Comparison of ENCODE assay signal across 20 cellular contexts in the genomic region with DNA sequence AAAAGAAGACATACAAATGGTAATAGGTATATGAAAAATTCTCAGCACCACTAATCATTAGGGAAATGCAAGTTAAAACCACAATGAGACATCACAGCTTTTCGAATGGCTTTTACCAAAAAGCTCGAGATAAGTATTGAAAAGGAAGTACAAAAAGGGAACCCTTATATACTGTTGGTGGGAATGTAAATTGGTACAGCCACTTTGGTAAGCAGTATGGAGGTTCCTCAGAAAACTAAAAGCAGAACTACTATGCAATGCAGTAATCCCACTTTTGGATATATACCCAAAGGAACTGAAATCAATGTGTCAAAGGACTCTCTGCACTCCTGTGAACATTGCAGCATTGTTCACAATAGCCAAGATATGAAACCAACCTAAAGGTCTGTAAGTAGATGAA.
DNase-seq lines count a peak whose midpoint lies in the region; ATAC-seq, FAIRE-seq and TF ChIP-seq lines count a peak whose summit lies in the region.
"Had no signal": no experiment of that assay in that cellular context is flagged by ENCODE, and none has a peak within 500 bp of the region (broad histone marks: within the 10 kb centered on the region; RNA-seq: fewer than 3 reads in every experiment).

No MANE protein-coding gene starts in this region.

- H3K4me1 ChIP-seq in right lobe of liver (no peaks in the 10 kb centered on the region), HepG2 (ENCODE audit: insufficient read depth, low read length) (peaks cover 16% of the 10 kb centered on the region), GM12878 (ENCODE audit: control insufficient read depth, insufficient read depth, low read length) (peaks cover 5% of the 10 kb centered on the region), stomach (no peaks in the 10 kb centered on the region)
- H3K4me1 ChIP-seq: testis had no signal

- TF ChIP-seq RAD21 in HepG2 (CRISPR knock-in tag; IDR thresholded peaks at IDR 0.05) (no peak), GM12878 (IDR thresholded peaks at IDR 0.05; ENCODE audit: insufficient read depth, low read depth, low read length) (no peak)

- no peak overlapping the region for H3K4me2 ChIP-seq in HepG2 (ENCODE audit: low read depth, low read length)
- H3K4me2 ChIP-seq in GM12878 (ENCODE audit: control insufficient read depth, insufficient read depth) = 0 out of 2 replicates have a peak overlapping the region, but pooled peaks have one; percentile 17
- H3K4me2 ChIP-seq: hepatocyte had no signal

- H4K20me1 ChIP-seq in HepG2 (ENCODE audit: insufficient read depth, low read length) (no peaks in the 10 kb centered on the region), GM12878 (ENCODE audit: control insufficient read depth, insufficient read depth) (no peaks in the 10 kb centered on the region)

- ATAC-seq in right lobe of liver = peak in 3 of 4 donors; percentile 34 to 56 (median 42)
- no peak for ATAC-seq in HepG2
- ATAC-seq in GM12878 = peak; percentile 45

- no peaks in the 10 kb centered on the region for H3K79me2 ChIP-seq in HepG2 (ENCODE audit: insufficient read depth, low read length)
- no peaks in the 10 kb centered on the region for H3K79me2 ChIP-seq in GM12878 (ENCODE audit: control insufficient read depth, insufficient read depth, low read length)
- H3K79me2 ChIP-seq: hepatocyte had no signal

- TF ChIP-seq POLR2A in right lobe of liver (IDR thresholded peaks at IDR 0.05) (no peak), HepG2 (IDR thresholded peaks at IDR 0.05; ENCODE audit: insufficient read depth in 1 of 2, low read depth in 2 of 2, low read length in 2 of 2) (no peak), GM12878 (IDR thresholded peaks at IDR 0.05; ENCODE audit: low read depth, low read length) (no peak), stomach (IDR thresholded peaks at IDR 0.05) (no peak)

- SMC1A ChIA-PET in GM12878 (lab: Charles Lee; ENCODE audit: uncharacterized antibody, unreplicated experiment) = interaction anchor here (0.7 to 0.9 kb wide), 2 partner anchors 21 to 269 kb away, joined by 3 read pairs; no protein-coding TSS in a partner anchor

- intact Hi-C loops in right lobe of liver (cut with DNase I) = no loop called here
- intact Hi-C loops in HepG2 (cut with micrococcal nuclease; ENCODE audit: unreplicated experiment) = no loop called here
- intact Hi-C loops in GM12878 (cut with micrococcal nuclease; ENCODE audit: unreplicated experiment) = no loop called here
- intact Hi-C loops in stomach (cut with DNase I; ENCODE audit: low total_unique reads) = no loop called here

- BruUV-seq in HepG2 (replicated peaks; lab: Mats Ljungman, UMichigan) (no TSS peak), GM12878 (replicated peaks; lab: Mats Ljungman, UMichigan) (no TSS peak)

- CTCF ChIA-PET in HepG2 (lab: Yijun Ruan, JAX; ENCODE audit: low intra/inter-chr PET ratio, low total read pairs) = no interaction called here
- CTCF ChIA-PET in GM12878 (lab: Yijun Ruan, JAX) = interaction anchor here (0.8 to 1.1 kb wide), 2 partner anchors 231 to 504 kb away, joined by 3 read pairs; no protein-coding TSS in a partner anchor

- H3K4me3 ChIP-seq in right lobe of liver = no peak overlapping the region
- H3K4me3 ChIP-seq in HepG2 (replicated peaks in 1 of 3; ENCODE audit: insufficient read depth in 1 of 3, low read depth in 2 of 3, low read length in 3 of 3) = no peak overlapping the region
- no peak overlapping the region for H3K4me3 ChIP-seq in GM12878
- no peak overlapping the region for H3K4me3 ChIP-seq in stomach
- H3K4me3 ChIP-seq: hepatocyte, testis had no signal

- TF ChIP-seq EP300 in HepG2 (IDR thresholded peaks at IDR 0.05; ENCODE audit: low read depth in 2 of 2, low read length in 2 of 2) (no peak), HepG2 (CRISPR knock-in tag; IDR thresholded peaks at IDR 0.05; ENCODE audit: borderline replicate concordance) (no peak), GM12878 (IDR thresholded peaks at IDR 0.05; ENCODE audit: borderline replicate concordance in 1 of 2, control insufficient read depth in 1 of 2, low read depth in 2 of 2, low read length in 2 of 2) (no peak), stomach (IDR thresholded peaks at IDR 0.05) (no peak)

- TF ChIP-seq CTCF in right lobe of liver (IDR thresholded peaks at IDR 0.05) = no peak
- TF ChIP-seq CTCF in HepG2 (CRISPR knock-in tag; IDR thresholded peaks at IDR 0.05) = no peak
- no peak for TF ChIP-seq CTCF in GM12878 (IDR thresholded peaks at IDR 0.05 in 2 of 3, conservative IDR thresholded peaks at IDR 0.05 in 1 of 3; ENCODE audit: control insufficient read depth in 2 of 3, extremely low read depth in 1 of 3, insufficient read depth in 1 of 3, low read depth in 3 of 3, low read length in 3 of 3)
- no peak for TF ChIP-seq CTCF in stomach (IDR thresholded peaks at IDR 0.05)

- DNase-seq in right lobe of liver (no peak), HepG2 (ENCODE audit: low spot score) (no peak), NOMO-1 treated with dmso at 0.1 percent for 144 hours (lab: John Stamatoyannopoulos, UW; ENCODE audit: unreplicated experiment) (peak; percentile 79), GM12878 (ENCODE audit: low read depth, low spot score) (peak; percentile 44), stomach (no peak), D341Med (ENCODE audit: low spot score) (no peak), HuH-7.5 (ENCODE audit: low spot score) (no peak)
- no peak for DNase-seq in activated naive CD4-positive, alpha-beta T cell treated with anti-CD3 and anti-CD28 coated beads, Interleukin-2, amount 50 U/mL, for 16 hours
- DNase-seq: activated CD4-positive, alpha-beta T cell treated with anti-CD3 and anti-CD28 coated beads, Interleukin-2, amount 50 U/mL, for 48 hours; activated T-cell treated with anti-CD3 and anti-CD28 coated beads for 4 hours; NCI-H1105; small intestine; stimulated activated CD4-positive, alpha-beta T cell treated with anti-CD3 and anti-CD28 coated beads, Interleukin-4, amount 100 ng/mL, for 4 hours; testis had no signal

- FAIRE-seq in HepG2 (lab: Jason Lieb, UNC) (no peak), GM12878 (lab: Jason Lieb, UNC) (no peak)
- FAIRE-seq: colon, islet of Langerhans, small intestine had no signal

- H3K27me3 ChIP-seq in right lobe of liver (no peaks in the 10 kb centered on the region), HepG2 (ENCODE audit: control insufficient read depth in 1 of 2, insufficient read depth in 2 of 2, low read length in 2 of 2) (peaks cover 0 to 8% of the 10 kb centered on the region in 2 experiments; a peak in 1 of 5 replicates), GM12878 (replicated peaks in 1 of 2; ENCODE audit: control insufficient read depth in 2 of 2, insufficient read depth in 2 of 2, low read length in 1 of 2) (no peaks in the 10 kb centered on the region), stomach (peaks cover 0 to 3% (median 0%) of the 10 kb centered on the region in 3 donors)
- H3K27me3 ChIP-seq: BE2C, hepatocyte, testis had no signal

- H3K36me3 ChIP-seq in right lobe of liver (no peaks in the 10 kb centered on the region), HepG2 (replicated peaks in 1 of 2; ENCODE audit: control insufficient read depth in 1 of 2, insufficient read depth in 2 of 2, low read length in 2 of 2) (no peaks in the 10 kb centered on the region), GM12878 (ENCODE audit: control insufficient read depth in 2 of 2, insufficient read depth in 2 of 2, low read length in 1 of 2) (no peaks in the 10 kb centered on the region), stomach (no peaks in the 10 kb centered on the region)
- H3K36me3 ChIP-seq: BE2C had no signal

- 50% methylated on average over 2 of the region's 2 CpGs for WGBS in right lobe of liver (ENCODE audit: insufficient coverage, low coverage, low lambda C conversion rate, missing lambda C conversion rate)
- WGBS in HepG2 (ENCODE audit: low lambda C conversion rate) = 46% methylated on average over 2 of the region's 2 CpGs
- 0% methylated on average over 2 of the region's 2 CpGs for WGBS in GM12878 (ENCODE audit: insufficient coverage, insufficient replicate concordance, low lambda C conversion rate, missing lambda C conversion rate)
- WGBS in stomach, 5 donors = 68 to 86% (median 81%) methylated on average over 2 of the region's 2 CpGs

- H3K9me3 ChIP-seq in right lobe of liver (no peaks in the 10 kb centered on the region), HepG2 (ENCODE audit: low read length) (no peaks in the 10 kb centered on the region), GM12878 (replicated peaks; ENCODE audit: control insufficient read depth, insufficient read depth, low read length) (no peaks in the 10 kb centered on the region), stomach (no peaks in the 10 kb centered on the region)
- H3K9me3 ChIP-seq: testis had no signal

- in situ Hi-C loops in HepG2 (cut with HindIII; ENCODE audit: extremely low pct_ligation_motif_present, low pct_unique_long_range_greater_than_20kb) = no loop called here
- in situ Hi-C loops in GM12878 (cut with MboI) = no loop called here

- H3K9ac ChIP-seq in HepG2 (ENCODE audit: insufficient read depth, low read depth, low read length) = no peak overlapping the region
- no peak overlapping the region for H3K9ac ChIP-seq in GM12878 (ENCODE audit: control insufficient read depth, insufficient read depth, low read length)

- H2AFZ ChIP-seq in HepG2 (ENCODE audit: low read length) (no peak overlapping the region), GM12878 (ENCODE audit: control insufficient read depth, low read depth, low read length) (no peak overlapping the region)
- H2AFZ ChIP-seq: hepatocyte had no signal

- RAD21 ChIA-PET in GM12878 (lab: Charles Lee; ENCODE audit: unreplicated experiment) = no interaction called here

- POLR2A ChIA-PET in HepG2 (lab: Yijun Ruan, JAX) (interaction anchor here (1.4 kb wide), 2 partner anchors 22 to 107 kb away, joined by 3 to 4 read pairs; no protein-coding TSS in a partner anchor), GM12878 (lab: Charles Lee) (no interaction called here)

- H3K27ac ChIP-seq in right lobe of liver (no peak overlapping the region), HepG2 (ENCODE audit: extremely low read length, insufficient read depth, low read length) (no peak overlapping the region), GM12878 (ENCODE audit: control insufficient read depth, insufficient read depth) (no peak overlapping the region), stomach (no peak overlapping the region)
- H3K27ac ChIP-seq: 22Rv1, hepatocyte, testis, VCaP had no signal

TF ChIP-seq in GM12878, 131 proteins besides CTCF, POLR2A, EP300 and RAD21 (continues in another document):
- TF ChIP-seq MYB (IDR thresholded peaks at IDR 0.05; ENCODE audit: borderline replicate concordance, low read depth, low read length) (no peak), CREB1 (IDR thresholded peaks at IDR 0.05; ENCODE audit: low read depth) (no peak), ZNF274 (IDR thresholded peaks at IDR 0.05; ENCODE audit: insufficient read depth, insufficient read length) (no peak), KLF5 (IDR thresholded peaks at IDR 0.05; ENCODE audit: partially characterized antibody) (no peak), TBL1XR1 (IDR thresholded peaks at IDR 0.05; ENCODE audit: low read depth, low read length) (no peak), ZSCAN29 (IDR thresholded peaks at IDR 0.05) (no peak), WRNIP1 (IDR thresholded peaks at IDR 0.05; ENCODE audit: borderline replicate concordance, low read depth, low read length) (no peak)

Comparison
In these comparisons a context has a peak if more than half of its experiments do, and no peak if none do; other contexts are left out.
1. DNase-seq: peak in NOMO-1 treated with dmso at 0.1 percent for 144 hours (single experiment) and GM12878 (single experiment); none in right lobe of liver (0 of 3), HepG2 (single experiment), stomach (single experiment), D341Med (single experiment), HuH-7.5 (single experiment) and activated naive CD4-positive, alpha-beta T cell treated with anti-CD3 and anti-CD28 coated beads, Interleukin-2, amount 50 U/mL, for 16 hours (single experiment).